8 cellular contexts compared by ENCODE assay signal in the genomic region with DNA sequence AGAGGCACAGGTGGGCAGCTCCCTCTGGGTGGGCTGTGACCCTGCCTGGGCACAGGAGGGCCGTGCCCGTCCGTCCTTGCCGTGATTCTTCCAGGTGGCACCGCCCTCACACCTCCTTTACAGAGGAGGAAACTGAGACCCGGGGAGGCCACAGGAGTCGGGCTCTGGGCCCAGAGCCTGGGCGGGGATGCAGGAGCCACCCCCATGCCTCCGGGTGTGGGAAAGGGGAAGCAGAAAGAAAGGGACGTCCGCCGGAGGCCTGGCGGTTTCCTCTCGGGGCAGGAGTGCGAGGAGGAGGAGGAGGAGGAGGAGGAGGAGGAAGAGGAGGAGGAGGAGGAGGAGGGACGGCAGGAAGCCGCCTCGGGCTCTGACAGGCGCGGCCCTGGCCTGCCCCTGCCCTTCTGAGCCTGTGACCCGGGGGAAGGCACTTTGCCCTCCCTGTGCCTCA. TPM values are rescaled to one million over a fixed set of nuclear protein-coding genes. Genes with fewer than 3 reads are reported as not detected.
DNase-seq lines count a peak whose midpoint lies in the region; FAIRE-seq and TF ChIP-seq lines count a peak whose summit lies in the region.

No MANE protein-coding gene starts in this region.

- FAIRE-seq in small intestine (lab: Jason Lieb, UNC): no peak

- no peaks in the 10 kb centered on the region for H3K9me3 ChIP-seq in uterus
- no peaks in the 10 kb centered on the region for H3K9me3 ChIP-seq in small intestine (ENCODE audit: control insufficient read depth, low read depth)

- H3K4me3 ChIP-seq in uterus: no peak overlapping the region
- no peak overlapping the region for H3K4me3 ChIP-seq in small intestine (ENCODE audit: low read depth in 1 of 2, low read length in 2 of 2)

- peaks cover 20% of the 10 kb centered on the region for H3K36me3 Mint-ChIP-seq in activated T-helper 1 cell treated with anti-CD3 and anti-CD28 coated beads, Interleukin-12 subunit alpha, Interleukin-12 subunit beta, Interleukin-2, Interleukin-4 antibody, amounts not matched to agents 30 ng/mL and 10 ng/mL and 1 ng/mL, durations not matched to agents 14 hours and 24 hours and 36 hours (ENCODE audit: low read depth)
- H3K36me3 Mint-ChIP-seq in immature natural killer cell: no peaks in the 10 kb centered on the region

- peak; percentile 33 for DNase-seq in activated naive CD4-positive, alpha-beta T cell treated with Interleukin-2 at 50 U/mL for 16 hours
- DNase-seq in activated naive CD4-positive, alpha-beta T cell (lab: John Stamatoyannopoulos, UW): no peak
- DNase-seq in activated T-helper 1 cell treated with anti-CD3 and anti-CD28 coated beads, Interleukin-12 subunit alpha, Interleukin-12 subunit beta, Interleukin-2, Interleukin-4 antibody, amounts not matched to agents 30 ng/mL and 10 ng/mL and 1 ng/mL, durations not matched to agents 14 hours and 24 hours and 36 hours (ENCODE audit: low spot score): no peak
- DNase-seq in immature natural killer cell (no peak), uterus (no peak), NCI-H1092 treated with DMSO at 0.1 percent for 48 hours (lab: John Stamatoyannopoulos, UW) (no peak), small intestine (no peak), NCI-H748 (lab: John Stamatoyannopoulos, UW; ENCODE audit: unreplicated experiment) (no peak)

- peaks cover 3 to 21% of the 10 kb centered on the region in 2 donors for H3K4me1 ChIP-seq in uterus
- H3K4me1 ChIP-seq in small intestine (ENCODE audit: control insufficient read depth in 2 of 2, insufficient read depth in 1 of 2, low read depth in 1 of 2, low read length in 1 of 2): peaks cover 0 to 21% of the 10 kb centered on the region in 2 donors

- peak overlapping the region; percentile 69 for H3K4me3 Mint-ChIP-seq in activated T-helper 1 cell treated with anti-CD3 and anti-CD28 coated beads, Interleukin-12 subunit alpha, Interleukin-12 subunit beta, Interleukin-2, Interleukin-4 antibody, amounts not matched to agents 30 ng/mL and 10 ng/mL and 1 ng/mL, durations not matched to agents 14 hours and 24 hours and 36 hours
- H3K4me3 Mint-ChIP-seq in immature natural killer cell: peak overlapping the region; percentile 68 to 94 (median 81)

- H3K27ac Mint-ChIP-seq in activated T-helper 1 cell treated with anti-CD3 and anti-CD28 coated beads, Interleukin-12 subunit alpha, Interleukin-12 subunit beta, Interleukin-2, Interleukin-4 antibody, amounts not matched to agents 30 ng/mL and 10 ng/mL and 1 ng/mL, durations not matched to agents 14 hours and 24 hours and 36 hours: peak overlapping the region; percentile 88
- peak overlapping the region; percentile 93 to 100 (median 99) for H3K27ac Mint-ChIP-seq in immature natural killer cell

- 35 to 45% (median 39%) methylated on average over 10 to 20 of the region's 21 CpGs for WGBS in small intestine, 3 donors

- H3K27ac ChIP-seq in uterus: peak overlapping the region; percentile 74 to 90
- peak overlapping the region in 1 of 2 donors; percentile 69 for H3K27ac ChIP-seq in small intestine (ENCODE audit: low read depth in 1 of 2, low read length in 1 of 2)

- TF ChIP-seq CTCF in uterus (IDR thresholded peaks at IDR 0.05): no peak

- intact Hi-C loops in activated T-helper 1 cell treated with anti-CD3 and anti-CD28 coated beads, Interleukin-12 subunit alpha, Interleukin-12 subunit beta, Interleukin-2, Interleukin-4 antibody, amounts not matched to agents 30 ng/mL and 10 ng/mL and 1 ng/mL, durations not matched to agents 14 hours and 24 hours and 36 hours (cut with micrococcal nuclease): no loop called here
- intact Hi-C loops in uterus (cut with DNase I; ENCODE audit: low total_unique reads): no loop called here

- H3K27me3 ChIP-seq in uterus (no peaks in the 10 kb centered on the region), small intestine (ENCODE audit: control insufficient read depth in 2 of 2, insufficient read depth in 2 of 2, low read length in 2 of 2) (no peaks in the 10 kb centered on the region)

- H3K9me3 Mint-ChIP-seq in activated T-helper 1 cell treated with anti-CD3 and anti-CD28 coated beads, Interleukin-12 subunit alpha, Interleukin-12 subunit beta, Interleukin-2, Interleukin-4 antibody, amounts not matched to agents 30 ng/mL and 10 ng/mL and 1 ng/mL, durations not matched to agents 14 hours and 24 hours and 36 hours: no peaks in the 10 kb centered on the region
- H3K9me3 Mint-ChIP-seq in immature natural killer cell: no peaks in the 10 kb centered on the region

- no peak for TF ChIP-seq POLR2A in uterus (IDR thresholded peaks at IDR 0.05)

- no peaks in the 10 kb centered on the region for H3K36me3 ChIP-seq in uterus
- no peaks in the 10 kb centered on the region for H3K36me3 ChIP-seq in small intestine (ENCODE audit: control insufficient read depth in 2 of 2, insufficient read depth in 2 of 2, low read length in 2 of 2)

- peaks cover 81% of the 10 kb centered on the region for H3K4me1 Mint-ChIP-seq in activated T-helper 1 cell treated with anti-CD3 and anti-CD28 coated beads, Interleukin-12 subunit alpha, Interleukin-12 subunit beta, Interleukin-2, Interleukin-4 antibody, amounts not matched to agents 30 ng/mL and 10 ng/mL and 1 ng/mL, durations not matched to agents 14 hours and 24 hours and 36 hours (ENCODE audit: low read depth)
- peaks cover 93% of the 10 kb centered on the region in 2 donors for H3K4me1 Mint-ChIP-seq in immature natural killer cell

- H3K27me3 Mint-ChIP-seq in activated T-helper 1 cell treated with anti-CD3 and anti-CD28 coated beads, Interleukin-12 subunit alpha, Interleukin-12 subunit beta, Interleukin-2, Interleukin-4 antibody, amounts not matched to agents 30 ng/mL and 10 ng/mL and 1 ng/mL, durations not matched to agents 14 hours and 24 hours and 36 hours (ENCODE audit: insufficient read depth): no peaks in the 10 kb centered on the region
- peaks cover 9 to 27% (median 20%) of the 10 kb centered on the region in 3 donors for H3K27me3 Mint-ChIP-seq in immature natural killer cell (ENCODE audit: low read depth in 3 of 3)

RNA-seq across cellular contexts. Expression of a gene that starts 23.0 kb away (rescaled TPM):
- total RNA-seq in activated T-helper 1 cell treated with anti-CD3 and anti-CD28 coated beads, Interleukin-12 subunit alpha, Interleukin-12 subunit beta, Interleukin-2, Interleukin-4 antibody, amounts not matched to agents 30 ng/mL and 10 ng/mL and 1 ng/mL, durations not matched to agents 14 hours and 24 hours and 36 hours: 42.0 and 42.3 TPM in 2 replicates
- polyA plus RNA-seq in immature natural killer cell (10 to 100 TPM in 1 of 3 donors, 1 to 10 TPM in 1, under 1 TPM in 1; 0.08 to 13.5 (median 5.3) TPM), small intestine (10 to 100 TPM in 1 of 3 donors, 1 to 10 TPM in 1, under 1 TPM in 1; 0.67 to 14.9 (median 4.6) TPM)
- total RNA-seq in uterus: 10 to 100 TPM; 11.8 to 31.3 (median 21.8) TPM

RNA-seq across cellular contexts. Expression of a gene that starts 59.9 kb away (rescaled TPM):
- total RNA-seq in activated T-helper 1 cell treated with anti-CD3 and anti-CD28 coated beads, Interleukin-12 subunit alpha, Interleukin-12 subunit beta, Interleukin-2, Interleukin-4 antibody, amounts not matched to agents 30 ng/mL and 10 ng/mL and 1 ng/mL, durations not matched to agents 14 hours and 24 hours and 36 hours: 2.7 and 4.2 TPM in 2 replicates
- polyA plus RNA-seq in immature natural killer cell (1 to 10 TPM; 2.0 to 5.5 (median 2.1) TPM), small intestine (10 to 100 TPM; 37.3 to 47.2 (median 44.9) TPM)
- 10 to 100 TPM in 2 of 4 donors, under 1 TPM in 2; under 0.01 to 15.1 (median 6.0) TPM for total RNA-seq in uterus
